Comparison of ENCODE assay signal across 14 cellular contexts in the genomic region with DNA sequence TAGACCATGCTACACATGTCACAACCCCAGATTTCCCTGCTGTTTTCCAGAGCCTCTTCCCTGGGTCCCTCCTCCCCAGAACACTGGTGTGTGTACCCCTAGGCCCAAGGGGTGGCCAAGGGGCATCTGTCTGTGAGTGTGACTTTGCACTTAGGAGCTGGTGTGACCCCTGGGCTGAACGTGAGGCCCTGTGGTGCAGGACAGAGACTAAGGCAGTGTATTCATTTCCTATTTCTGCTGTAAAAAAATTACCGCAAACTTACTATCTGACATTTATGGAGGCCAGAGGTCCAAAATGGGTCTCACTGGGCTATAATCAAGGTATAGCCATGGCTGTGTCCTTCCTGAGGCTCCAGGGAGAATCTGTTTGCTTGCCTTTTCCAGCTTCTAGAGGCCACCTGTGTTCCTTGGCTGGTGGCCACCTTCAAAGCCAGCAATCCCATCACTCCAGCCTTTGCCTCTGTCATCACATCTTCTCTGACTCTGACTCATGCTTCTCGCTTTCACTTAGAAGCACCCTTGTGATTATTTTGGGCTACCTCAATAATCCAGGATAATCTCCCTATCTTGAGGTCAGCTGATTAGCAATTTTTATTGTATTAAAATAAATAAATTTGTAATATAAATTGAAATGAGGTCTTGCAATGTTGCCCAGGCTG. TPM values are rescaled to one million over a fixed set of nuclear protein-coding genes. Genes with fewer than 3 reads are reported as not detected.
DNase-seq lines count a peak whose midpoint lies in the region; ATAC-seq, FAIRE-seq and TF ChIP-seq lines count a peak whose summit lies in the region.
"Had no signal": no experiment of that assay in that cellular context is flagged by ENCODE, and none has a peak within 500 bp of the region (broad histone marks: within the 10 kb centered on the region; RNA-seq: fewer than 3 reads in every experiment).

No MANE protein-coding gene starts in this region.

- no peak for FAIRE-seq in H1 (lab: Jason Lieb, UNC)
- FAIRE-seq: A549 had no signal

- WGBS in H1 (ENCODE audit: extremely low coverage in 1 of 2, insufficient coverage in 1 of 2, insufficient read length in 1 of 2, insufficient replicate concordance in 2 of 2, low coverage in 1 of 2, low lambda C conversion rate in 2 of 2, missing lambda C conversion rate in 1 of 2), 2 experiments: 91% methylated on average over 3 of the region's 3 CpGs; no CpG with 5 or more reads in 1 of the 2 experiments
- WGBS in sigmoid colon, 2 donors: 84 to 85% methylated on average over 3 of the region's 3 CpGs

- H2BK5ac ChIP-seq in H1 (ENCODE audit: low read depth, low read length): no peak overlapping the region

- H3K56ac ChIP-seq in H1 (replicated peaks; ENCODE audit: insufficient read length, low read depth, low read length): no peak overlapping the region

- H3K36me3 ChIP-seq in OCI-LY1 (ENCODE audit: insufficient read depth, low read length): no peaks in the 10 kb centered on the region
- no peaks in the 10 kb centered on the region for H3K36me3 ChIP-seq in H1 (ENCODE audit: control insufficient read depth in 2 of 4, insufficient read depth in 4 of 4, low read length in 3 of 4)
- H3K36me3 ChIP-seq in sigmoid colon: no peaks in the 10 kb centered on the region
- H3K36me3 ChIP-seq: thyroid gland had no signal

- H4K8ac ChIP-seq in H1 (ENCODE audit: extremely low read depth, insufficient read depth, low read length): 0 out of 2 replicates have a peak overlapping the region, but pooled peaks have one; percentile 31

- H3K79me1 ChIP-seq in H1 (ENCODE audit: low read depth, low read length): peaks cover 12% of the 10 kb centered on the region

- no peak overlapping the region for H3K14ac ChIP-seq in H1 (ENCODE audit: insufficient read length)

- H3K27me3 Mint-ChIP-seq in stimulated activated memory B cell treated with anti-CD40 and anti-IgM and Interleukin-4, amounts not matched to agents 10 μg/mL and 1 μg/mL and 100 μg/mL, for 72 hours: no peaks in the 10 kb centered on the region

- TF ChIP-seq EP300 in H1 (IDR thresholded peaks at IDR 0.05; ENCODE audit: borderline replicate concordance in 1 of 2, low read depth in 2 of 2, low read length in 2 of 2) (no peak), sigmoid colon (IDR thresholded peaks at IDR 0.05) (no peak)

- H3K4me1 ChIP-seq in OCI-LY1 (ENCODE audit: insufficient read depth, low read length, severe bottlenecking) (peaks cover 32% of the 10 kb centered on the region), H1 (replicated peaks in 1 of 4; ENCODE audit: control insufficient read depth in 3 of 4, insufficient read depth in 4 of 4, low read length in 3 of 4) (no peaks in the 10 kb centered on the region), sigmoid colon (peaks cover 0 to 9% (median 0%) of the 10 kb centered on the region in 4 donors)
- H3K4me1 ChIP-seq: thyroid gland had no signal

- H3F3A ChIP-seq in OCI-LY1 (ENCODE audit: insufficient read depth, low read length): peaks cover 3% of the 10 kb centered on the region; the same call in 1 of the 2 replicates

- no peaks in the 10 kb centered on the region for H3K79me2 ChIP-seq in OCI-LY1 (ENCODE audit: insufficient read depth, low read length)
- peaks cover 0 to 16% of the 10 kb centered on the region in 2 experiments; a peak in 1 of 4 replicates for H3K79me2 ChIP-seq in H1 (ENCODE audit: control insufficient read depth in 1 of 2, insufficient read depth in 2 of 2, low read length in 2 of 2)

- no peaks in the 10 kb centered on the region for H3K23me2 ChIP-seq in H1 (ENCODE audit: low read depth, low read length)

- CTCF ChIA-PET in H1 (lab: Charles Lee; ENCODE audit: partially characterized antibody): interaction anchor here (0.8 to 2.6 kb wide), 9 partner anchors 9 to 52 kb away, joined by 3 to 17 read pairs (median 5); no protein-coding TSS in a partner anchor

- H2AFZ ChIP-seq in OCI-LY1 (ENCODE audit: low read length) (no peak overlapping the region), H1 (ENCODE audit: low read length) (no peak overlapping the region)

- POLR2A ChIA-PET in H1 (lab: Charles Lee; ENCODE audit: partially characterized antibody): interaction anchor here (4.3 kb wide), 2 partner anchors 19 to 25 kb away, joined by 36 to 90 read pairs; partner anchors contain the start of gene RPL11

- TF ChIP-seq POLR2A in H1 (IDR thresholded peaks at IDR 0.05; ENCODE audit: control extremely low read depth in 1 of 2, low read depth in 2 of 2, low read length in 2 of 2) (no peak), sigmoid colon (IDR thresholded peaks at IDR 0.05) (no peak)

- no peak overlapping the region for H2BK20ac ChIP-seq in H1 (ENCODE audit: low read length)

- H3K9ac ChIP-seq in OCI-LY1 (ENCODE audit: low read length): no peak overlapping the region
- no peak overlapping the region for H3K9ac ChIP-seq in H1 (replicated peaks in 1 of 4; ENCODE audit: extremely low read depth in 1 of 4, low read depth in 3 of 4, low read length in 3 of 4)

- H3K9me3 ChIP-seq in OCI-LY1 (ENCODE audit: low read length): no peaks in the 10 kb centered on the region
- no peaks in the 10 kb centered on the region for H3K9me3 ChIP-seq in H1 (ENCODE audit: insufficient read depth in 2 of 2, low read depth in 1 of 2, low read length in 1 of 2)
- H3K9me3 ChIP-seq in sigmoid colon: no peaks in the 10 kb centered on the region
- H3K9me3 ChIP-seq: A549, thyroid gland had no signal

- no peak overlapping the region for H3K4me3 Mint-ChIP-seq in stimulated activated memory B cell treated with anti-CD40 and anti-IgM and Interleukin-4, amounts not matched to agents 10 μg/mL and 1 μg/mL and 100 μg/mL, for 72 hours

- ATAC-seq in stimulated activated memory B cell treated with anti-CD40 and anti-IgM and Interleukin-4, amounts not matched to agents 10 μg/mL and 1 μg/mL and 100 μg/mL, for 72 hours: no peak
- ATAC-seq in GM19452 (IDR thresholded peaks at IDR 0.05; ENCODE audit: unreplicated experiment): no peak

- H4K91ac ChIP-seq in H1 (replicated peaks; ENCODE audit: insufficient read length, low read length): no peak overlapping the region

- TF ChIP-seq RAD21 in H1 (IDR thresholded peaks at IDR 0.05 in 1 of 2, conservative IDR thresholded peaks at IDR 0.05 in 1 of 2; ENCODE audit: low read depth in 2 of 2, low read length in 2 of 2): no peak

- H3K27ac Mint-ChIP-seq in stimulated activated memory B cell treated with anti-CD40 and anti-IgM and Interleukin-4, amounts not matched to agents 10 μg/mL and 1 μg/mL and 100 μg/mL, for 72 hours: peak overlapping the region; percentile 90

- intact Hi-C loops in sigmoid colon (cut with DNase I): no loop called here

- H3K4me3 ChIP-seq in OCI-LY1 (ENCODE audit: low read depth, low read length, poor library complexity, severe bottlenecking): no peak overlapping the region
- no peak overlapping the region for H3K4me3 ChIP-seq in H1 (ENCODE audit: extremely low read depth in 1 of 4, insufficient read depth in 2 of 4, low read depth in 3 of 4, low read length in 4 of 4)
- H3K4me3 ChIP-seq in sigmoid colon: no peak overlapping the region
- H3K4me3 ChIP-seq: A549, SK-N-MC, thyroid gland had no signal

- TF ChIP-seq CTCF in OCI-LY1 (IDR thresholded peaks at IDR 0.05; ENCODE audit: low read length): no peak
- no peak for TF ChIP-seq CTCF in H1 (IDR thresholded peaks at IDR 0.05; ENCODE audit: control extremely low read depth in 1 of 3, insufficient read depth in 1 of 3, low read depth in 1 of 3, low read length in 3 of 3)
- TF ChIP-seq CTCF in sigmoid colon (IDR thresholded peaks at IDR 0.05): no peak

- H3K4ac ChIP-seq in H1 (replicated peaks; ENCODE audit: insufficient read length, low read depth, low read length): no peak overlapping the region

- DNase-seq in SHP77 (lab: John Stamatoyannopoulos, UW) (peak; percentile 47 to 53), SHP77 treated with DMSO at 0.1 percent for 48 hours (lab: John Stamatoyannopoulos, UW) (no peak), H1 (ENCODE audit: low read depth in 1 of 2, low spot score in 2 of 2) (no peak), sigmoid colon (no peak), CD1c-positive myeloid dendritic cell (ENCODE audit: extremely low spot score) (no peak)
- DNase-seq: activated CD4-positive, alpha-beta T cell treated with anti-CD3 and anti-CD28 coated beads for 1 hour; DMS153; NCI-H524 treated with DMSO at 0.1 percent for 48 hours had no signal

- H3K9me2 ChIP-seq in OCI-LY1 (ENCODE audit: low read depth, low read length): no peaks in the 10 kb centered on the region

- H4K20me1 ChIP-seq in OCI-LY1 (ENCODE audit: insufficient read depth, low read length) (no peaks in the 10 kb centered on the region), H1 (replicated peaks in 1 of 2; ENCODE audit: control insufficient read depth in 1 of 2, insufficient read depth in 2 of 2, low read length in 2 of 2) (peaks cover 3 to 13% of the 10 kb centered on the region in 2 experiments)

- H3K4me2 ChIP-seq in OCI-LY1 (ENCODE audit: low read length) (no peak overlapping the region), H1 (ENCODE audit: insufficient read depth in 1 of 2, low read depth in 2 of 2, low read length in 2 of 2) (no peak overlapping the region)
- H3K4me2 ChIP-seq: A549 had no signal

- no peak overlapping the region for H4K5ac ChIP-seq in H1 (ENCODE audit: insufficient read length, low read depth, low read length)

- H3K9me3 Mint-ChIP-seq in stimulated activated memory B cell treated with anti-CD40 and anti-IgM and Interleukin-4, amounts not matched to agents 10 μg/mL and 1 μg/mL and 100 μg/mL, for 72 hours: no peaks in the 10 kb centered on the region

- no peak overlapping the region for H2BK15ac ChIP-seq in H1 (ENCODE audit: low read length)

- H3K18ac ChIP-seq in H1 (ENCODE audit: extremely low read depth, low read length): no peak overlapping the region

- H3K4me1 Mint-ChIP-seq in stimulated activated memory B cell treated with anti-CD40 and anti-IgM and Interleukin-4, amounts not matched to agents 10 μg/mL and 1 μg/mL and 100 μg/mL, for 72 hours: peaks cover 54% of the 10 kb centered on the region

- H3K27me3 ChIP-seq in OCI-LY1 (ENCODE audit: insufficient read depth, low read length): no peaks in the 10 kb centered on the region
- no peaks in the 10 kb centered on the region for H3K27me3 ChIP-seq in H1 (replicated peaks in 1 of 4; ENCODE audit: control insufficient read depth in 3 of 4, extremely low read depth in 1 of 4, insufficient read depth in 3 of 4, low read length in 3 of 4)
- H3K27me3 ChIP-seq in sigmoid colon: no peaks in the 10 kb centered on the region
- H3K27me3 ChIP-seq: thyroid gland had no signal

- H3K27ac ChIP-seq in OCI-LY1 (ENCODE audit: low read depth, low read length, poor library complexity, severe bottlenecking) (peak overlapping the region; percentile 89), H1 (ENCODE audit: low read depth, low read length) (no peak overlapping the region), sigmoid colon (no peak overlapping the region)
- H3K27ac ChIP-seq: A549, SK-N-MC, thyroid gland had no signal

- H2BK12ac ChIP-seq in H1 (ENCODE audit: low read depth, low read length): no peak overlapping the region

- peak overlapping the region; percentile 5; the same call in 1 of the 2 replicates for H2AK5ac ChIP-seq in H1 (ENCODE audit: low read depth, low read length)

- H3K36me3 Mint-ChIP-seq in stimulated activated memory B cell treated with anti-CD40 and anti-IgM and Interleukin-4, amounts not matched to agents 10 μg/mL and 1 μg/mL and 100 μg/mL, for 72 hours: peaks cover 13% of the 10 kb centered on the region

- H2BK120ac ChIP-seq in H1 (replicated peaks; ENCODE audit: low read depth, low read length): no peak overlapping the region

- H3K23ac ChIP-seq in H1 (ENCODE audit: insufficient read length): no peak overlapping the region

RNA-seq across cellular contexts. Expression of gene ELOA, which starts 24.0 kb away (rescaled TPM):
- total RNA-seq in H1 (2021; fragmentation: NEBNext Ultra II Directional; extraction: Animal tissue kit (Norgen Biotek cat#: 25700)): 56.9 and 61.1 TPM in 2 replicates
- polyA plus RNA-seq in H1 (2011; rRNA removed): 12.3 and 15.7 TPM in 2 replicates
- polyA plus RNA-seq in H1 (2011; cell fraction: cytosol; rRNA removed): 17.2 TPM
- 18.4 TPM for polyA plus RNA-seq in H1 (2011; cell fraction: nucleus; rRNA removed)
- 30.4 to 40.8 TPM (median 33.7 TPM) in 4 replicates for polyA plus RNA-seq in H1 (2012, experiment 1 of 2)
- 10.1 TPM for polyA plus RNA-seq in H1 (2012, experiment 2 of 2)
- 37.0 TPM for polyA plus RNA-seq in H1 (2013, experiment 1 of 2)
- polyA plus RNA-seq in H1 (2013, experiment 2 of 2): 37.5 TPM
- 22.7 and 25.6 TPM in 2 replicates for polyA minus RNA-seq in H1 (2011; rRNA and poly(A)+ RNA removed)
- 22.4 TPM for polyA minus RNA-seq in H1 (2011; cell fraction: cytosol; rRNA and poly(A)+ RNA removed)
- polyA minus RNA-seq in H1 (2011; cell fraction: nucleus; rRNA and poly(A)+ RNA removed): 18.6 TPM
- total RNA-seq in sigmoid colon: 10 to 100 TPM; 25.7 to 29.9 (median 26.7) TPM
- 10 to 100 TPM; 12.3 to 18.3 (median 15.0) TPM for polyA plus RNA-seq in sigmoid colon

RNA-seq across cellular contexts. Expression of gene RPL11, which starts 27.7 kb away (rescaled TPM):
- 1,426 and 1,499 TPM in 2 replicates for total RNA-seq in H1 (2021; fragmentation: NEBNext Ultra II Directional; extraction: Animal tissue kit (Norgen Biotek cat#: 25700))
- polyA plus RNA-seq in H1 (2011; rRNA removed): 760 and 1,192 TPM in 2 replicates
- polyA plus RNA-seq in H1 (2011; cell fraction: cytosol; rRNA removed): 1,814 TPM
- 646 TPM for polyA plus RNA-seq in H1 (2011; cell fraction: nucleus; rRNA removed)
- polyA plus RNA-seq in H1 (2012, experiment 1 of 2): 3,433 to 4,890 TPM (median 3,853 TPM) in 4 replicates
- 1,251 TPM for polyA plus RNA-seq in H1 (2012, experiment 2 of 2)
- 2,145 TPM for polyA plus RNA-seq in H1 (2013, experiment 1 of 2)
- 2,259 TPM for polyA plus RNA-seq in H1 (2013, experiment 2 of 2)
- polyA minus RNA-seq in H1 (2011; rRNA and poly(A)+ RNA removed): 465 and 598 TPM in 2 replicates
- polyA minus RNA-seq in H1 (2011; cell fraction: cytosol; rRNA and poly(A)+ RNA removed): 496 TPM
- 375 TPM for polyA minus RNA-seq in H1 (2011; cell fraction: nucleus; rRNA and poly(A)+ RNA removed)
- 1,000 to 10,000 TPM in 2 of 4 donors, 100 to 1,000 TPM in 2; 735 to 1,309 (median 1,008) TPM for total RNA-seq in sigmoid colon
- polyA plus RNA-seq in sigmoid colon: 1,000 to 10,000 TPM; 2,325 to 3,932 (median 2,641) TPM

RNA-seq across cellular contexts. Expression of gene PITHD1, which starts 58.9 kb away (rescaled TPM):
- total RNA-seq in H1 (2021; fragmentation: NEBNext Ultra II Directional; extraction: Animal tissue kit (Norgen Biotek cat#: 25700)): 65.0 and 68.8 TPM in 2 replicates
- polyA plus RNA-seq in H1 (2011; rRNA removed): 50.4 and 67.4 TPM in 2 replicates
- polyA plus RNA-seq in H1 (2011; cell fraction: cytosol; rRNA removed): 74.7 TPM
- 24.3 TPM for polyA plus RNA-seq in H1 (2011; cell fraction: nucleus; rRNA removed)
- polyA plus RNA-seq in H1 (2012, experiment 1 of 2): 58.6 to 81.9 TPM (median 63.5 TPM) in 4 replicates
- 36.7 TPM for polyA plus RNA-seq in H1 (2012, experiment 2 of 2)
- 29.8 TPM for polyA plus RNA-seq in H1 (2013, experiment 1 of 2)
- 29.8 TPM for polyA plus RNA-seq in H1 (2013, experiment 2 of 2)
- polyA minus RNA-seq in H1 (2011; rRNA and poly(A)+ RNA removed): 18.5 and 21.2 TPM in 2 replicates
- 20.4 TPM for polyA minus RNA-seq in H1 (2011; cell fraction: cytosol; rRNA and poly(A)+ RNA removed)
- polyA minus RNA-seq in H1 (2011; cell fraction: nucleus; rRNA and poly(A)+ RNA removed): 16.2 TPM
- 10 to 100 TPM; 47.9 to 78.7 (median 50.9) TPM for total RNA-seq in sigmoid colon
- 10 to 100 TPM; 41.2 to 47.2 (median 42.0) TPM for polyA plus RNA-seq in sigmoid colon

Comparison
In these comparisons a context has a peak if more than half of its experiments do, and no peak if none do; other contexts are left out.
1. DNase-seq: peak in SHP77 (2 of 2); none in SHP77 treated with DMSO at 0.1 percent for 48 hours (single experiment), H1 (0 of 2), sigmoid colon (single experiment) and CD1c-positive myeloid dendritic cell (single experiment).